ENCODE assay signal across 15 cellular contexts in genomic region chr16:73778872-73779271, GRCh38.
DNase-seq lines count a peak whose midpoint lies in the region; TF ChIP-seq lines count a peak whose summit lies in the region.
"Had no signal": no experiment of that assay in that cellular context is flagged by ENCODE, and none has a peak within 500 bp of the region (broad histone marks: within the 10 kb centered on the region; RNA-seq: fewer than 3 reads in every experiment).

No MANE protein-coding gene starts in this region.

- H3K4me3 ChIP-seq in WERI-Rb-1 (ENCODE audit: low read depth, low read length): no peak overlapping the region
- no peak overlapping the region for H3K4me3 ChIP-seq in esophagus squamous epithelium
- H3K4me3 ChIP-seq in BE2C (ENCODE audit: low read depth, low read length): no peak overlapping the region
- H3K4me3 ChIP-seq: A549, BLaER1, GM23338 had no signal

- intact Hi-C loops in esophagus squamous epithelium (cut with DNase I): no loop called here

- H3K4me1 ChIP-seq in esophagus squamous epithelium: no peaks in the 10 kb centered on the region
- no peaks in the 10 kb centered on the region for H3K4me1 ChIP-seq in BE2C
- H3K4me1 ChIP-seq: A549, BLaER1 had no signal

- H3K27me3 ChIP-seq in WERI-Rb-1 (ENCODE audit: insufficient read depth, low read depth, severe bottlenecking) (no peaks in the 10 kb centered on the region), esophagus squamous epithelium (no peaks in the 10 kb centered on the region), BE2C (no peaks in the 10 kb centered on the region)
- H3K27me3 ChIP-seq: BLaER1 had no signal

- 70 to 73% methylated on average over 4 to 5 of the region's 5 CpGs for WGBS in esophagus squamous epithelium, 2 donors

- no peak for TF ChIP-seq POLR2A in esophagus squamous epithelium (IDR thresholded peaks at IDR 0.05)

- H3K27ac ChIP-seq in WERI-Rb-1: no peak overlapping the region
- no peak overlapping the region for H3K27ac ChIP-seq in esophagus squamous epithelium
- H3K27ac ChIP-seq: 22Rv1, A549, BLaER1, HL-60 had no signal

- TF ChIP-seq CTCF in WERI-Rb-1 (IDR thresholded peaks at IDR 0.05; ENCODE audit: low read depth, low read length) (no peak), esophagus squamous epithelium (IDR thresholded peaks at IDR 0.05) (no peak), BE2C (IDR thresholded peaks at IDR 0.05; ENCODE audit: low read depth, low read length) (no peak)

- no peaks in the 10 kb centered on the region for H3K9me3 ChIP-seq in WERI-Rb-1 (ENCODE audit: severe bottlenecking)
- H3K9me3 ChIP-seq in esophagus squamous epithelium: no peaks in the 10 kb centered on the region
- no peaks in the 10 kb centered on the region for H3K9me3 ChIP-seq in BE2C
- H3K9me3 ChIP-seq: A549, BLaER1 had no signal

- H3K36me3 ChIP-seq in WERI-Rb-1 (no peaks in the 10 kb centered on the region), esophagus squamous epithelium (no peaks in the 10 kb centered on the region), BE2C (no peaks in the 10 kb centered on the region)
- H3K36me3 ChIP-seq: BLaER1 had no signal

- DNase-seq in NCI-H82 (lab: John Stamatoyannopoulos, UW): peak; percentile 43
- DNase-seq in NCI-H82 treated with DMSO at 0.1 percent for 48 hours (lab: John Stamatoyannopoulos, UW; ENCODE audit: unreplicated experiment): no peak
- peak; percentile 13 to 68 for DNase-seq in NCI-H446 (lab: John Stamatoyannopoulos, UW)
- peak; percentile 8 for DNase-seq in WERI-Rb-1
- no peak for DNase-seq in esophagus squamous epithelium (lab: John Stamatoyannopoulos, UW)
- no peak for DNase-seq in hepatic stellate cell (ENCODE audit: low spot score)
- DNase-seq in BE2C: no peak
- DNase-seq: AML-193; CD4-positive, alpha-beta memory T cell; HCEC 1CT had no signal

Comparison
In these comparisons a context has a peak if more than half of its experiments do, and no peak if none do; other contexts are left out.
1. DNase-seq: peak in NCI-H82 (single experiment), NCI-H446 (2 of 2) and WERI-Rb-1 (single experiment); none in NCI-H82 treated with DMSO at 0.1 percent for 48 hours (single experiment), esophagus squamous epithelium (single experiment), hepatic stellate cell (single experiment) and BE2C (single experiment).